ENCODE assay signal across 13 cellular contexts in the genomic region with DNA sequence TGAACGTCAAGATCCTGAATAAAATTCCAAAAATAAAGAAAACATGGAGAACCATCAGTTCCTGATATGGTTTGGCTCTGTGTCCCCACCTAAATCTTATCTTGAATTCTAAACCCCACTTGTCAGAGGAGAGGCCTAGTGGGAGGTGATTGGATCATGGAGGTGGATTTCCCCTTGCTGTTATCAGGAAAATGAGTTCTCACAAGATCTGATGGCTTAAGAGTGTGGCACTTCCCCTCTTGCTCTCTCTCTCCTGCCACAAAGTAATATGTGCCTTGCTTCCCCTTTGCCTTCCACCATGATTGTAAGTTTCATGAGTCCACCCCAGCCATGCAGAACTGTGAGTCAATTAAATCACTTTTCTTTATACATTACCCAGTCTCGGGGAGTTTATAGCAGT.
"Had no signal": no experiment of that assay in that cellular context is flagged by ENCODE, and none has a peak within 500 bp of the region (broad histone marks: within the 10 kb centered on the region; RNA-seq: fewer than 3 reads in every experiment).

No MANE protein-coding gene starts in this region.

- ATAC-seq: activated CD4-positive, CD25-positive, alpha-beta regulatory T cell treated with anti-CD3 and anti-CD28 coated beads, Interleukin-2, amount 50 U/mL, for 24 hours; foreskin keratinocyte; left ventricle myocardium superior; sciatic nerve; stimulated activated naive CD8-positive, alpha-beta T cell treated with anti-CD3 and anti-CD28 coated beads, Interleukin-15, amount 100 ng/mL, for 72 hours; T-helper 17 cell had no signal

- DNase-seq: activated CD4-positive, alpha-beta T cell treated with anti-CD3 and anti-CD28 coated beads, Interleukin-2, amount 50 U/mL, for 1 hour; activated CD8-positive, alpha-beta memory T cell treated with anti-CD3 and anti-CD28 coated beads for 24 hours; activated naive CD8-positive, alpha-beta T cell treated with anti-CD3 and anti-CD28 coated beads, Interleukin-2, amount 10 ng/mL, durations not matched to agents 7 days and 5 days; anterior cingulate cortex; cortex of kidney; effector CD4-positive, alpha-beta T cell; foreskin keratinocyte; glutamatergic neuron; left ventricle myocardium superior; stimulated activated naive CD8-positive, alpha-beta T cell treated with anti-CD3 and anti-CD28 coated beads, Interleukin-15, amount 100 ng/mL, for 72 hours; T-helper 17 cell had no signal

- H3K27ac ChIP-seq: foreskin keratinocyte had no signal

- H3K4me1 ChIP-seq: foreskin keratinocyte had no signal

- H3K27me3 ChIP-seq: foreskin keratinocyte had no signal
